In the genomic region with DNA sequence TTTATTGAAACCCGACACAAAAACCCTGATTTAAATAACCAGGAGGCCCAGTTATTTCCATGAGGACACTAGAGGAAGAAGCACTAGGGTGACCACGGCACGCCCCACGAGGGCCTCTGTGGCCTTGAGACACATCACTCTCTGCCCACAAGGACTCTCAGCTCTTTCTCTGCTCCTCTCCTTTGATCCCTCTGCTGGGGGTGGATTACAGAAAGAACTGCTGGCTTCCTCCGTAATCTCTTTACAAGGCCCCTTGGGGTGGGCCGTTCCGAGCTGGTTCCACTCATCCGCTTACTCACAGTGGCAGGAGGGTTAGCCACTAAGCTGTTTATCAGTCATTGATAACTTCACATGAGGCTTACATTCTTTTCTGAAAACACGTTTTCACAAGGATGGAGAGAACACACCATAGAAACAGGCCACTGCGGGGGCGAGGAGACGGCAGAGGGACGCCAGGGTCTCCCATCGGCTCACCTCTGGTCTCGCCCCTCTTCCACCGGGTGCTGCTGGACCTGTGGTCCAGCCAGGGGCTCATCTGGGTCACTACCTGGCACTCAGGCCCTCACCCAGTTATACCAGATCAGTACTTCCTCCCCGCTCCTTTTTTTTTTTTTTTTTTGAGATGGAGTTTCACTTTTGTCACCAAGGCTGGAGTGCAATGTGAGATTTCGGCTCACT, we compare ENCODE assay signal across 15 cellular contexts. TPM values are rescaled to one million over a fixed set of nuclear protein-coding genes. Genes with fewer than 3 reads are reported as not detected.
A peak's percentile ranks its signal among the peaks of the same experiment; 100 is the strongest.
DNase-seq lines count a peak whose midpoint lies in the region; TF ChIP-seq lines count a peak whose summit lies in the region.
"Had no signal": no experiment of that assay in that cellular context is flagged by ENCODE, and none has a peak within 500 bp of the region (broad histone marks: within the 10 kb centered on the region; RNA-seq: fewer than 3 reads in every experiment).

No MANE protein-coding gene starts in this region.

- H3K4me2 ChIP-seq in neural progenitor cell, result peak overlapping the region; percentile 14
- no peak overlapping the region for H3K4me2 ChIP-seq in osteoblast (ENCODE audit: insufficient read depth, low read length)

- H3K27me3 ChIP-seq in H7 (ENCODE audit: control insufficient read depth, insufficient read depth, low read length) (no peaks in the 10 kb centered on the region), neural progenitor cell (no peaks in the 10 kb centered on the region), osteoblast (ENCODE audit: insufficient read depth, low read length) (no peaks in the 10 kb centered on the region), MG63 (no peaks in the 10 kb centered on the region)
- H3K27me3 ChIP-seq: BE2C had no signal

- H3K36me3 ChIP-seq in H7 (replicated peaks; ENCODE audit: control insufficient read depth, insufficient read depth, low read length), result no peaks in the 10 kb centered on the region
- H3K36me3 ChIP-seq in neural progenitor cell, result no peaks in the 10 kb centered on the region
- H3K36me3 ChIP-seq in osteoblast (ENCODE audit: insufficient read depth, low read length), result no peaks in the 10 kb centered on the region
- H3K36me3 ChIP-seq in MG63, result no peaks in the 10 kb centered on the region
- H3K36me3 ChIP-seq: BE2C had no signal

- CTCF ChIA-PET in Calu3 (lab: Charles Lee), result interaction anchor here (0.6 to 0.7 kb wide), 4 partner anchors 14 to 214 kb away, joined by 3 to 5 read pairs (median 3); no protein-coding TSS in a partner anchor

- no peak for DNase-seq in CD14-positive monocyte (ENCODE audit: low spot score)
- peak; percentile 32 for DNase-seq in H7
- DNase-seq in neural progenitor cell (ENCODE audit: low spot score), result peak; percentile 81
- DNase-seq in osteoblast (ENCODE audit: insufficient read length, low spot score, missing footprints), result no peak
- no peak for DNase-seq in Calu3
- DNase-seq in MG63, result no peak
- DNase-seq in SW480 (ENCODE audit: low spot score), result no peak
- DNase-seq: activated CD8-positive, alpha-beta memory T cell treated with anti-CD3 and anti-CD28 coated beads, Interleukin-2, amount 50 U/mL, for 48 hours; BE2C; effector CD4-positive, alpha-beta T cell; immature natural killer cell; NCI-H1417; NCI-H446 had no signal

- H4K20me1 ChIP-seq in neural progenitor cell (ENCODE audit: low read depth) (peaks cover 36% of the 10 kb centered on the region), osteoblast (ENCODE audit: insufficient read depth, low read length) (no peaks in the 10 kb centered on the region)

- TF ChIP-seq CTCF in CD14-positive monocyte (IDR thresholded peaks at IDR 0.05) (no peak), neural progenitor cell (IDR thresholded peaks at IDR 0.05) (no peak), osteoblast (IDR thresholded peaks at IDR 0.05; ENCODE audit: extremely low read depth, low read depth, low read length) (no peak), Calu3 (IDR thresholded peaks at IDR 0.05; ENCODE audit: unreplicated experiment) (no peak)

- H3K27ac Mint-ChIP-seq in CD14-positive monocyte (peak overlapping the region in 6 of 7 donors; percentile 8 to 84 (median 54)), neural progenitor cell (peak overlapping the region; percentile 65), Calu3 (ENCODE audit: unreplicated experiment) (no peak overlapping the region)
- H3K27ac Mint-ChIP-seq in activated naive CD8-positive, alpha-beta T cell, result peak overlapping the region; percentile 10
- H3K27ac Mint-ChIP-seq: immature natural killer cell had no signal

- no peaks in the 10 kb centered on the region for H3K9me3 ChIP-seq in neural progenitor cell (ENCODE audit: low read depth)
- no peaks in the 10 kb centered on the region for H3K9me3 ChIP-seq in osteoblast (ENCODE audit: low read depth, low read length)
- no peaks in the 10 kb centered on the region for H3K9me3 ChIP-seq in MG63
- H3K9me3 ChIP-seq: BE2C, mucosa of descending colon had no signal

- H3K79me2 ChIP-seq in neural progenitor cell (ENCODE audit: low read depth) (no peaks in the 10 kb centered on the region), osteoblast (ENCODE audit: insufficient read depth, low read length) (no peaks in the 10 kb centered on the region)

- H3F3A ChIP-seq in neural progenitor cell (ENCODE audit: low read depth), result no peaks in the 10 kb centered on the region

- H3K4me3 Mint-ChIP-seq in CD14-positive monocyte, result no peak overlapping the region
- no peak overlapping the region for H3K4me3 Mint-ChIP-seq in activated naive CD8-positive, alpha-beta T cell
- peak overlapping the region; percentile 14 for H3K4me3 Mint-ChIP-seq in neural progenitor cell
- no peak overlapping the region for H3K4me3 Mint-ChIP-seq in Calu3 (ENCODE audit: low read depth, unreplicated experiment)
- H3K4me3 Mint-ChIP-seq: immature natural killer cell had no signal

- no peak overlapping the region for H2AFZ ChIP-seq in neural progenitor cell (replicated peaks)
- no peak overlapping the region for H2AFZ ChIP-seq in osteoblast (ENCODE audit: low read length)

- H3K9me3 Mint-ChIP-seq in CD14-positive monocyte (peaks cover 0 to 2% (median 0%) of the 10 kb centered on the region in 7 donors), neural progenitor cell (no peaks in the 10 kb centered on the region), Calu3 (ENCODE audit: low read depth, unreplicated experiment) (no peaks in the 10 kb centered on the region)
- H3K9me3 Mint-ChIP-seq in activated naive CD8-positive, alpha-beta T cell (ENCODE audit: low read depth), result no peaks in the 10 kb centered on the region
- H3K9me3 Mint-ChIP-seq: immature natural killer cell had no signal

- no peak overlapping the region for H3K9ac ChIP-seq in neural progenitor cell

- H3K4me1 Mint-ChIP-seq in CD14-positive monocyte, result peaks cover 44% of the 10 kb centered on the region
- H3K4me1 Mint-ChIP-seq in activated naive CD8-positive, alpha-beta T cell (ENCODE audit: low read depth), result peaks cover 18% of the 10 kb centered on the region
- peaks cover 13% of the 10 kb centered on the region for H3K4me1 Mint-ChIP-seq in neural progenitor cell
- peaks cover 12% of the 10 kb centered on the region for H3K4me1 Mint-ChIP-seq in Calu3 (ENCODE audit: low read depth, unreplicated experiment)

- H3K4me1 ChIP-seq in neural progenitor cell (no peaks in the 10 kb centered on the region), osteoblast (ENCODE audit: insufficient read depth, low read length) (no peaks in the 10 kb centered on the region)
- H3K4me1 ChIP-seq: BE2C had no signal

- H3K4me3 ChIP-seq in H7 (ENCODE audit: insufficient read depth, low read depth, low read length) (no peak overlapping the region), neural progenitor cell (no peak overlapping the region), osteoblast (ENCODE audit: insufficient read depth, low read length) (no peak overlapping the region), MG63 (no peak overlapping the region)
- H3K4me3 ChIP-seq: mucosa of descending colon had no signal

- H3K27me3 Mint-ChIP-seq in CD14-positive monocyte (ENCODE audit: low read depth in 3 of 3) (peaks cover 0 to 1% (median 0%) of the 10 kb centered on the region in 3 donors), neural progenitor cell (ENCODE audit: insufficient read depth, low read depth) (peaks cover 3% of the 10 kb centered on the region), Calu3 (ENCODE audit: unreplicated experiment) (no peaks in the 10 kb centered on the region)
- H3K27me3 Mint-ChIP-seq in activated naive CD8-positive, alpha-beta T cell, result no peaks in the 10 kb centered on the region

- BruUV-seq in Calu3 (replicated peaks; lab: Mats Ljungman, UMichigan), result no TSS peak

- H3K27ac ChIP-seq in neural progenitor cell (no peak overlapping the region), osteoblast (ENCODE audit: low read depth, low read length) (no peak overlapping the region)

- H3K36me3 Mint-ChIP-seq in CD14-positive monocyte, result peaks cover 11 to 13% of the 10 kb centered on the region in 2 donors
- peaks cover under 1% of the 10 kb centered on the region for H3K36me3 Mint-ChIP-seq in activated naive CD8-positive, alpha-beta T cell
- H3K36me3 Mint-ChIP-seq in neural progenitor cell, result peaks cover under 1% of the 10 kb centered on the region
- no peaks in the 10 kb centered on the region for H3K36me3 Mint-ChIP-seq in Calu3 (ENCODE audit: insufficient read depth, unreplicated experiment)
- H3K36me3 Mint-ChIP-seq: immature natural killer cell had no signal

- intact Hi-C loops in CD14-positive monocyte (cut with micrococcal nuclease) (no loop called here), Calu3 (cut with micrococcal nuclease; ENCODE audit: unreplicated experiment) (no loop called here)

RNA-seq across cellular contexts. Expression of a gene that starts 17.6 kb away (rescaled TPM):
- polyA plus RNA-seq in CD14-positive monocyte, result 10 to 100 TPM; 12.2 to 15.8 TPM
- total RNA-seq in H7 (2014; rRNA removed; shearing (Covaris generic)), result 14.6 and 20.1 TPM in 2 replicates
- total RNA-seq in neural progenitor cell (ENCODE audit: low replicate concordance) (28.8 and 52.2 TPM in 2 replicates), osteoblast (7.1 and 19.2 TPM in 2 replicates), Calu3 (2022) (273 and 293 TPM in 2 replicates)
- total RNA-seq in MG63 (2014; rRNA removed; shearing (Covaris generic); ENCODE audit: low replicate concordance), result 3.4 and 7.8 TPM in 2 replicates

Comparison
In these comparisons a context has a peak if more than half of its experiments do, and no peak if none do; other contexts are left out.
1. DNase-seq: peak in H7 (single experiment) and neural progenitor cell (single experiment); none in CD14-positive monocyte (single experiment), osteoblast (single experiment), Calu3 (single experiment), MG63 (single experiment) and SW480 (single experiment).